ENCODE assay signal across 12 cellular contexts in the genomic region with DNA sequence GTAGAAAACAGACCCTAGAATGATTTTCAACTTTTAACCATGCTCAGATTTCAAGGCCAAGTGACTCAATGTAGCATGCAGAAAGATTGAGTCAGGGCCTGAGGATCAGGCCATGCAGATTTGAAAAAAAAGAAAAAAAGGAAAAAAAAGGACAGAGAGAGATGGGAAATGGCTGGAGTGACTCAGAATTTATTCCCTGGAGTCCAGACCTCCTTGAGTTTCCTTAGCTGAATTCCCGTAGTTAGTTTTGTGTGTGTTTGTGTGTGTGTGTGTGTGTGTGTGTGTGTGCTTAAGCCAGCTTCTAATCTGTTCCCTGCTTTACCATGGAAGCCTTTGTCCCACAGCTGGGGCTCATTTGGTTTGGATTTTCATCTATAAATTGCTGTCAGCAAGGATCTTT.
DNase-seq lines count a peak whose midpoint lies in the region; ATAC-seq and TF ChIP-seq lines count a peak whose summit lies in the region.
"Had no signal": no experiment of that assay in that cellular context is flagged by ENCODE, and none has a peak within 500 bp of the region (broad histone marks: within the 10 kb centered on the region; RNA-seq: fewer than 3 reads in every experiment).

No MANE protein-coding gene starts in this region.

- no peak for TF ChIP-seq CTCF in cardiac fibroblast (IDR thresholded peaks at IDR 0.05; ENCODE audit: low read depth, low read length)
- TF ChIP-seq CTCF in left lung (IDR thresholded peaks at IDR 0.05), result no peak
- TF ChIP-seq CTCF in uterus (IDR thresholded peaks at IDR 0.05), result no peak

- H3K9me3 ChIP-seq in left lung (no peaks in the 10 kb centered on the region), uterus (no peaks in the 10 kb centered on the region)

- H3K36me3 ChIP-seq in left lung (no peaks in the 10 kb centered on the region), uterus (no peaks in the 10 kb centered on the region)

- DNase-seq in DMS53 (lab: John Stamatoyannopoulos, UW) (peak; percentile 7), DMS53 treated with DMSO at 0.1 percent for 48 hours (lab: John Stamatoyannopoulos, UW; ENCODE audit: unreplicated experiment) (no peak), cardiac fibroblast (ENCODE audit: low read depth in 2 of 2) (peak; percentile 97 to 99), left lung (no peak), uterus (peak in 1 of 2 donors; percentile 24), GM19240 (ENCODE audit: insufficient read length, low spot score) (no peak), SKM-1 treated with dmso at 0.1 percent for 144 hours (lab: John Stamatoyannopoulos, UW; ENCODE audit: unreplicated experiment) (no peak)
- DNase-seq in activated naive CD4-positive, alpha-beta T cell treated with Interleukin-2 at 50 U/mL for 16 hours, result no peak
- DNase-seq: left colon; NCI-H748 treated with DMSO at 0.1 percent for 48 hours; stimulated activated CD4-positive, alpha-beta T cell treated with anti-CD3 and anti-CD28 coated beads, Interleukin-4, amount 100 ng/mL, for 4 hours had no signal

- intact Hi-C loops in left lung (cut with DNase I) (no loop called here), uterus (cut with DNase I; ENCODE audit: low total_unique reads) (no loop called here)

- H3K27ac ChIP-seq in left lung (peak overlapping the region in 1 of 2 donors; percentile 36), uterus (peak overlapping the region; percentile 24 to 51)
- H3K27ac ChIP-seq: 22Rv1 had no signal

- no peak for TF ChIP-seq POLR2A in uterus (IDR thresholded peaks at IDR 0.05)

- H3K27me3 ChIP-seq in left lung, result no peaks in the 10 kb centered on the region
- no peaks in the 10 kb centered on the region for H3K27me3 ChIP-seq in uterus

- H3K4me1 ChIP-seq in left lung (no peaks in the 10 kb centered on the region), uterus (no peaks in the 10 kb centered on the region)

- ATAC-seq in left lung, result peak; percentile 78
- ATAC-seq: left colon had no signal

- H3K4me3 ChIP-seq in cardiac fibroblast (replicated peaks in 1 of 2; ENCODE audit: low read depth in 2 of 2, low read length in 2 of 2) (no peak overlapping the region), left lung (no peak overlapping the region), uterus (no peak overlapping the region)

Comparison
In these comparisons a context has a peak if more than half of its experiments do, and no peak if none do; other contexts are left out.
1. DNase-seq: peak in DMS53 (single experiment) and cardiac fibroblast (2 of 2); none in DMS53 treated with DMSO at 0.1 percent for 48 hours (single experiment), left lung (0 of 2), GM19240 (single experiment), SKM-1 treated with dmso at 0.1 percent for 144 hours (single experiment) and activated naive CD4-positive, alpha-beta T cell treated with Interleukin-2 at 50 U/mL for 16 hours (single experiment).